In the genomic region with DNA sequence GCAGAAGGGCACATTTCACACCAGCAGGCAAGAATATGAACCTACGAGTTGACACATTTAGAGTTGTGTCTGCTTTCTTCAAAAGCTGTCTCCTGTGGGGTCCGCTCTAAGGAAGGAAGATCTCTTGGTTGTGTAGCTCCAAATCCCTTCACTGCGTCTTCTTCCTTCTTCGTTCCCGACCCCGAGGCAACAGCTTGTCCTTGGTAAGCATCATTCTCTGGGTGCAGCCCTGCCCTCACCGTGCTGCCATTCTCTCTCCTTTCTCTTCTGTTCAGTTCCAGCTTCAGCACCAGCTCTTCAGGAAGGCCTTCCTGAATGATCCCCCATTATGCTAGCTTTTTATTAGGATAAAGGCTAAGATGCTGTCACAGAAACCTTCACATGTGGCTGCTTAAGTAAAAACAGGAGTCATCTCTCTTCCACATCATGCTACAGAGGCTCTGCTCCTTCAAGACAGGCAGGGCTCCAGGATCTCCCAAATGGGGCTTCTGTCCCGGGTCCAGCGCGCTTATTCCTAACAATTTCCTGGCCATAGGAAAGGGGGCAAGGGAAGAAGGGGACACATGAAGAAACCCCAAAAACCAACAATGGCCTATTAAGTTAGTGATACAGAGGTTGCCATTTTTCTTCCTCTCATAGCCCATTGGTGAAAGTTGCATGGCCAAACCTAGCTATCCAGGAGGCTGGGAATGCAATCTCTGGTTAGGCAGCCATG, we compare ENCODE assay signal across 24 cellular contexts. TPM values are rescaled to one million over a fixed set of nuclear protein-coding genes. Genes with fewer than 3 reads are reported as not detected.
"Had no signal": no experiment of that assay in that cellular context is flagged by ENCODE, and none has a peak within 500 bp of the region (broad histone marks: within the 10 kb centered on the region; RNA-seq: fewer than 3 reads in every experiment).

No MANE protein-coding gene starts in this region.

- H3K36me3 Mint-ChIP-seq: naive B cell had no signal

- FAIRE-seq: astrocyte, frontal cortex had no signal

- ATAC-seq: left ventricle myocardium superior had no signal

- H3K4me3 ChIP-seq: esophagus squamous epithelium, right atrium auricular region, smooth muscle cell, thoracic aorta had no signal

- H3K4me3 Mint-ChIP-seq: naive B cell; nephron progenitor cell; T-helper 2 cell treated with Interferon-gamma antibody and Interleukin-4, amounts not matched to agents 5 μg/mL and 100 μg/mL, for 36 hours had no signal

- H3K27ac ChIP-seq: brain microvascular endothelial cell, esophagus squamous epithelium, parathyroid adenoma, right atrium auricular region, thoracic aorta, VCaP had no signal

- H3K27me3 ChIP-seq: right atrium auricular region had no signal

- H3K27ac Mint-ChIP-seq: naive B cell; nephron progenitor cell; T-helper 2 cell treated with Interferon-gamma antibody and Interleukin-4, amounts not matched to agents 5 μg/mL and 100 μg/mL, for 36 hours had no signal

- DNase-seq: activated CD4-positive, alpha-beta T cell treated with anti-CD3 and anti-CD28 coated beads for 48 hours; activated CD4-positive, alpha-beta T cell treated with anti-CD3 and anti-CD28 coated beads, Interleukin-2, amount 50 U/mL, for 48 hours; activated gamma-delta T cell; activated naive CD4-positive, alpha-beta T cell treated with anti-CD3 and anti-CD28 coated beads, Interleukin-2, amount 50 U/mL, for 16 hours; amniotic stem cell; brain microvascular endothelial cell; esophagus squamous epithelium; kidney glomerular epithelial cell; left ventricle myocardium superior; naive B cell; nephron progenitor cell; stimulated activated CD4-positive, alpha-beta T cell treated with anti-CD3 and anti-CD28 coated beads, Interleukin-15, amount 100 ng/mL, for 24 hours; stimulated activated naive CD4-positive, alpha-beta T cell; T-helper 1 cell; trophoblast cell had no signal

- H3K36me3 ChIP-seq: brain microvascular endothelial cell, esophagus squamous epithelium, right atrium auricular region, thoracic aorta had no signal

- H3K4me1 Mint-ChIP-seq: naive B cell, nephron progenitor cell had no signal

- H3K9me3 Mint-ChIP-seq: T-helper 2 cell treated with Interferon-gamma antibody and Interleukin-4, amounts not matched to agents 5 μg/mL and 100 μg/mL, for 36 hours had no signal

- H3K9me3 ChIP-seq: esophagus squamous epithelium, right atrium auricular region, thoracic aorta had no signal

RNA-seq across cellular contexts. Expression of gene SHH, which starts 52.2 kb away (rescaled TPM):
- total RNA-seq: cardiac septum, esophagus squamous epithelium, left ventricle myocardium superior, right atrium auricular region, smooth muscle cell had no signal
- polyA plus RNA-seq: smooth muscle cell had no signal
